In genomic region chr19:3968556-3969434, GRCh38 we compare ENCODE assay signal across 8 cellular contexts. TPM values are rescaled to one million over a fixed set of nuclear protein-coding genes. Genes with fewer than 3 reads are reported as not detected.
DNase-seq lines count a peak whose midpoint lies in the region; ATAC-seq, FAIRE-seq and TF ChIP-seq lines count a peak whose summit lies in the region.

No MANE protein-coding gene starts in this region.

- in situ Hi-C loops in SK-MEL-5 (cut with HindIII; ENCODE audit: low pct_unique_long_range_greater_than_20kb, low sequenced_read_pairs) = no loop called here

- peak overlapping the region; percentile 94 for H3K4me2 ChIP-seq in A549
- H3K4me2 ChIP-seq in GM23338 = peak overlapping the region; percentile 92; the same call in 1 of the 2 replicates
- H3K4me2 ChIP-seq in OCI-LY7 (ENCODE audit: low read length) = no peak overlapping the region; the same call in 1 of the 2 replicates

- peaks cover 9% of the 10 kb centered on the region; the same call in 1 of the 2 replicates for H3K36me3 ChIP-seq in GM23338 (ENCODE audit: insufficient read depth)
- H3K36me3 ChIP-seq in mucosa of descending colon (ENCODE audit: low read depth) = peaks cover 2% of the 10 kb centered on the region
- peaks cover 0 to 6% of the 10 kb centered on the region in 2 donors for H3K36me3 ChIP-seq in aorta (ENCODE audit: control insufficient read depth in 1 of 2, insufficient read depth in 2 of 2, low read length in 1 of 2)
- peaks cover 49% of the 10 kb centered on the region for H3K36me3 ChIP-seq in OCI-LY7 (ENCODE audit: insufficient read depth, low read length)

- peak overlapping the region; percentile 94 for H3K4me3 Mint-ChIP-seq in GM23338

- H3K9me3 ChIP-seq in A549 (no peaks in the 10 kb centered on the region), mucosa of descending colon (no peaks in the 10 kb centered on the region), aorta (ENCODE audit: control insufficient read depth, low read length) (no peaks in the 10 kb centered on the region), OCI-LY7 (ENCODE audit: low read length) (no peaks in the 10 kb centered on the region)

- FAIRE-seq in A549 (lab: Jason Lieb, UNC) = no peak

- intact Hi-C loops in mucosa of descending colon (cut with DNase I, micrococcal nuclease) = no loop called here
- intact Hi-C loops in aorta (cut with DNase I) = loop anchor here in 1 of 2 donors (2.0 kb wide), 1 partner anchor 38 kb away; the partner anchor contains the start of gene PIAS4
- intact Hi-C loops in OCI-LY7 (cut with micrococcal nuclease; ENCODE audit: unreplicated experiment) = no loop called here

- H3K4me3 ChIP-seq in A549 (peak overlapping the region; percentile 89), GM23338 (peak overlapping the region; percentile 93; the same call in 1 of the 2 replicates), epithelial cell of proximal tubule (ENCODE audit: low read depth, low read length) (peak overlapping the region; percentile 91), mucosa of descending colon (no peak overlapping the region), aorta (ENCODE audit: low read length in 2 of 2) (no peak overlapping the region), OCI-LY7 (ENCODE audit: low read depth, low read length, poor library complexity, severe bottlenecking) (no peak overlapping the region)

- H3K9me2 ChIP-seq in GM23338 (ENCODE audit: insufficient read depth) = no peaks in the 10 kb centered on the region
- H3K9me2 ChIP-seq in OCI-LY7 (ENCODE audit: insufficient read depth, low read length) = no peaks in the 10 kb centered on the region

- TF ChIP-seq CTCF in A549 (IDR thresholded peaks at IDR 0.05) (no peak), GM23338 (conservative IDR thresholded peaks at IDR 0.05; ENCODE audit: low read depth in 2 of 2) (no peak), epithelial cell of proximal tubule (conservative IDR thresholded peaks at IDR 0.05; ENCODE audit: low read depth, low read length) (no peak), mucosa of descending colon (IDR thresholded peaks at IDR 0.05) (no peak), OCI-LY7 (conservative IDR thresholded peaks at IDR 0.05; ENCODE audit: low read length) (no peak)

- CTCF ChIA-PET in A549 (lab: Yijun Ruan, JAX) = interaction anchor here (0.7 to 4.8 kb wide), 13 partner anchors 11 to 386 kb away, joined by 3 to 16 read pairs (median 3); partner anchors contain the start of gene EEF2
- CTCF ChIA-PET in OCI-LY7 (lab: Charles Lee; ENCODE audit: unreplicated experiment) = interaction anchor here (0.5 kb wide), 1 partner anchor 13 kb away, joined by 4 read pairs; no protein-coding TSS in a partner anchor

- WGBS in A549 (ENCODE audit: missing lambda C conversion rate) = 19% methylated on average over 9 of the region's 9 CpGs
- WGBS in aorta, 2 donors = 2 to 4% methylated on average over 9 of the region's 9 CpGs

- no peaks in the 10 kb centered on the region; the same call in 2 of the 3 replicates for H3K9me3 Mint-ChIP-seq in GM23338

- POLR2A ChIA-PET in A549 (lab: Yijun Ruan, JAX) (interaction anchor here (0.6 to 4.7 kb wide), 4 partner anchors 10 to 150 kb away, joined by 3 to 60 read pairs (median 4); partner anchors contain the start of gene EEF2), OCI-LY7 (lab: Charles Lee) (interaction anchor here (1.9 kb wide), 1 partner anchor 15 kb away, joined by 7 read pairs; no protein-coding TSS in a partner anchor)

- H4K20me1 ChIP-seq in GM23338 (replicated peaks; ENCODE audit: insufficient read depth) = peaks cover 33% of the 10 kb centered on the region
- H4K20me1 ChIP-seq in OCI-LY7 (ENCODE audit: insufficient read depth, low read length) = no peaks in the 10 kb centered on the region; the same call in 1 of the 2 replicates

- H3K27ac Mint-ChIP-seq in GM23338 = peak overlapping the region; percentile 96

- H3K79me2 ChIP-seq in GM23338 (replicated peaks; ENCODE audit: insufficient read depth) (peaks cover 50% of the 10 kb centered on the region), OCI-LY7 (ENCODE audit: insufficient read depth, low read depth, low read length) (peaks cover 18% of the 10 kb centered on the region; the same call in 1 of the 2 replicates)

- peak; percentile 81 to 97 for DNase-seq in A549 (ENCODE audit: low read depth in 1 of 2, low spot score in 1 of 2)
- peak; percentile 97 for DNase-seq in GM23338 (ENCODE audit: low spot score)
- peak; percentile 93 for DNase-seq in SK-MEL-5 (ENCODE audit: low read depth, low spot score)
- peak; percentile 88 for DNase-seq in epithelial cell of proximal tubule (ENCODE audit: low read depth)
- peak; percentile 73 to 83 (median 75) for DNase-seq in mucosa of descending colon
- peak; percentile 93 to 94 for DNase-seq in aorta
- no peak for DNase-seq in OCI-LY7 (ENCODE audit: low spot score)

- H3K4me1 ChIP-seq in A549 = peaks cover 23% of the 10 kb centered on the region
- H3K4me1 ChIP-seq in GM23338 (ENCODE audit: insufficient read depth) = peaks cover 15% of the 10 kb centered on the region
- H3K4me1 ChIP-seq in mucosa of descending colon (ENCODE audit: low read depth) = peaks cover 43% of the 10 kb centered on the region
- no peaks in the 10 kb centered on the region for H3K4me1 ChIP-seq in aorta (ENCODE audit: control insufficient read depth in 1 of 2, insufficient read depth in 2 of 2, low read length in 2 of 2)
- H3K4me1 ChIP-seq in OCI-LY7 (ENCODE audit: insufficient read depth, low read length, poor library complexity, severe bottlenecking) = peaks cover 21% of the 10 kb centered on the region

- peaks cover 40% of the 10 kb centered on the region for H3F3A ChIP-seq in GM23338 (replicated peaks; ENCODE audit: low read depth)

- ATAC-seq in A549 (peak; percentile 58 to 79), GM23338 (peak; percentile 53), mucosa of descending colon (peak; percentile 43), aorta (ENCODE audit: low FRiP score) (peak; percentile 92), GM18517 (IDR thresholded peaks at IDR 0.05; ENCODE audit: unreplicated experiment) (no peak)

- H3K27ac ChIP-seq in A549 (peak overlapping the region; percentile 88 to 98), GM23338 (ENCODE audit: low read depth) (peak overlapping the region; percentile 93), aorta (ENCODE audit: low read depth in 1 of 2, low read length in 2 of 2) (peak overlapping the region; percentile 92 to 94), OCI-LY7 (ENCODE audit: low read depth, low read length, poor library complexity, severe bottlenecking) (no peak overlapping the region)

- no peak for TF ChIP-seq EP300 in A549 (IDR thresholded peaks at IDR 0.05)

- H2AFZ ChIP-seq in GM23338 (no peak overlapping the region), OCI-LY7 (ENCODE audit: low read length) (no peak overlapping the region)

- BruUV-seq in OCI-LY7 (replicated peaks; lab: Mats Ljungman, UMichigan) = no TSS peak

- H3K4me1 Mint-ChIP-seq in GM23338 = peaks cover 28% of the 10 kb centered on the region

- TF ChIP-seq POLR2A in A549 (IDR thresholded peaks at IDR 0.05; ENCODE audit: low read length) = no peak

- TF ChIP-seq RAD21 in A549 (conservative IDR thresholded peaks at IDR 0.05 in 1 of 2, IDR thresholded peaks at IDR 0.05 in 1 of 2) = no peak

- H3K27me3 ChIP-seq in GM23338 (ENCODE audit: insufficient read depth) (no peaks in the 10 kb centered on the region), aorta (ENCODE audit: control insufficient read depth in 1 of 2, insufficient read depth in 2 of 2, low read length in 1 of 2) (no peaks in the 10 kb centered on the region)

- peaks cover 58% of the 10 kb centered on the region for H3K36me3 Mint-ChIP-seq in GM23338 (ENCODE audit: low read depth)

- H3K27me3 Mint-ChIP-seq in GM23338 (ENCODE audit: insufficient read depth, low read depth, poor library complexity) = peaks cover 29% of the 10 kb centered on the region

RNA-seq across cellular contexts. Expression of gene DAPK3, which starts 2.1 kb away (rescaled TPM):
- polyA plus RNA-seq in A549 (2011; rRNA removed) (30.4 and 33.0 TPM in 2 replicates), A549 (2017; fragmentation: RNase III; extraction: RNeasy Plus Mini Kit Qiagen cat#74134 plus additional on column Dnase treatment) (54.7 to 61.8 TPM (median 54.9 TPM) in 3 replicates), GM23338 (2016; fragmentation: Nextera tagmentation; extraction: Ambion mirVana) (30.7 and 32.1 TPM in 2 replicates), aorta (100 to 1,000 TPM in 1 of 2 donors, 10 to 100 TPM in 1; 78.0 to 146 TPM)
- 80.8 and 92.4 TPM in 2 replicates for polyA plus RNA-seq in A549 (2012; cell fraction: cytosol; rRNA removed)
- polyA plus RNA-seq in A549 (2012; cell fraction: nucleus; rRNA removed) = 89.4 and 104 TPM in 2 replicates
- polyA minus RNA-seq in A549 (2011; rRNA and poly(A)+ RNA removed) = 44.8 and 49.2 TPM in 2 replicates
- total RNA-seq in GM23338 (2014; rRNA removed; shearing (Covaris generic)) = 95.6 and 105 TPM in 2 replicates
- 55.6 and 62.7 TPM in 2 replicates for total RNA-seq in SK-MEL-5 (2014; rRNA removed; shearing (Covaris generic))
- 48.3 and 69.5 TPM in 2 replicates for polyA plus RNA-seq in SK-MEL-5 (2015; cell fraction: cytosol; rRNA removed)
- 56.0 and 97.2 TPM in 2 replicates for polyA plus RNA-seq in SK-MEL-5 (2015; cell fraction: nucleus; rRNA removed)
- total RNA-seq in epithelial cell of proximal tubule (112 and 124 TPM in 2 replicates), mucosa of descending colon (100 to 1,000 TPM in 1 of 3 donors, 10 to 100 TPM in 2; 51.3 to 121 (median 56.9) TPM), aorta (100 to 1,000 TPM; 118 to 197 TPM), OCI-LY7 (2022) (40.4 and 47.1 TPM in 2 replicates)
- total RNA-seq in OCI-LY7 (2014; rRNA removed; shearing (Covaris generic)) = 48.6 and 49.3 TPM in 2 replicates

RNA-seq across cellular contexts. Expression of gene EEF2, which starts 16.5 kb away (rescaled TPM):
- 526 and 680 TPM in 2 replicates for polyA plus RNA-seq in A549 (2011; rRNA removed)
- 739 and 972 TPM in 2 replicates for polyA plus RNA-seq in A549 (2012; cell fraction: cytosol; rRNA removed)
- polyA plus RNA-seq in A549 (2012; cell fraction: nucleus; rRNA removed) = 944 and 1,422 TPM in 2 replicates
- 971 to 1,113 TPM (median 999 TPM) in 3 replicates for polyA plus RNA-seq in A549 (2017; fragmentation: RNase III; extraction: RNeasy Plus Mini Kit Qiagen cat#74134 plus additional on column Dnase treatment)
- 645 and 954 TPM in 2 replicates for polyA minus RNA-seq in A549 (2011; rRNA and poly(A)+ RNA removed)
- total RNA-seq in GM23338 (2014; rRNA removed; shearing (Covaris generic)) = 2,892 and 2,987 TPM in 2 replicates
- 772 and 1,028 TPM in 2 replicates for polyA plus RNA-seq in GM23338 (2016; fragmentation: Nextera tagmentation; extraction: Ambion mirVana)
- total RNA-seq in SK-MEL-5 (2014; rRNA removed; shearing (Covaris generic)) = 1,726 and 1,742 TPM in 2 replicates
- 1,706 and 2,105 TPM in 2 replicates for polyA plus RNA-seq in SK-MEL-5 (2015; cell fraction: cytosol; rRNA removed)
- 424 and 489 TPM in 2 replicates for polyA plus RNA-seq in SK-MEL-5 (2015; cell fraction: nucleus; rRNA removed)
- total RNA-seq in epithelial cell of proximal tubule = 1,327 and 1,998 TPM in 2 replicates
- 1,000 to 10,000 TPM; 1,826 to 2,582 (median 2,012) TPM for total RNA-seq in mucosa of descending colon
- 1,000 to 10,000 TPM; 1,616 to 1,851 TPM for total RNA-seq in aorta
- 1,000 to 10,000 TPM in 1 of 2 donors, 100 to 1,000 TPM in 1; 969 to 1,197 TPM for polyA plus RNA-seq in aorta
- 1,633 and 1,634 TPM in 2 replicates for total RNA-seq in OCI-LY7 (2014; rRNA removed; shearing (Covaris generic))
- 3,507 and 3,668 TPM in 2 replicates for total RNA-seq in OCI-LY7 (2022)

RNA-seq across cellular contexts. Expression of gene NMRK2, which starts 35.9 kb away (rescaled TPM):
- polyA plus RNA-seq in A549 (2011; rRNA removed) = not detected in 2 replicates
- not detected in 2 replicates for polyA plus RNA-seq in A549 (2012; cell fraction: cytosol; rRNA removed)
- not detected in 2 replicates for polyA plus RNA-seq in A549 (2012; cell fraction: nucleus; rRNA removed)
- not detected in 3 replicates for polyA plus RNA-seq in A549 (2017; fragmentation: RNase III; extraction: RNeasy Plus Mini Kit Qiagen cat#74134 plus additional on column Dnase treatment)
- not detected in 2 replicates for polyA minus RNA-seq in A549 (2011; rRNA and poly(A)+ RNA removed)
- 55.9 and 57.3 TPM in 2 replicates for total RNA-seq in GM23338 (2014; rRNA removed; shearing (Covaris generic))
- polyA plus RNA-seq in GM23338 (2016; fragmentation: Nextera tagmentation; extraction: Ambion mirVana) = 65.3 and 69.3 TPM in 2 replicates
- 1.2 and 2.5 TPM in 2 replicates for total RNA-seq in SK-MEL-5 (2014; rRNA removed; shearing (Covaris generic))
- 1.5 and 3.2 TPM in 2 replicates for polyA plus RNA-seq in SK-MEL-5 (2015; cell fraction: cytosol; rRNA removed)
- polyA plus RNA-seq in SK-MEL-5 (2015; cell fraction: nucleus; rRNA removed) = 3.4 and 6.7 TPM in 2 replicates
- total RNA-seq in epithelial cell of proximal tubule = not detected in 2 replicates
- total RNA-seq in mucosa of descending colon = under 1 TPM in 1 of 3 donors, not detected in 2; 0.36 TPM
- 1 to 10 TPM in 1 of 2 donors, not detected in 1; 2.4 TPM for total RNA-seq in aorta
- polyA plus RNA-seq in aorta = 1 to 10 TPM in 1 of 2 donors, under 1 TPM in 1; 0.18 to 5.5 TPM
- total RNA-seq in OCI-LY7 (2014; rRNA removed; shearing (Covaris generic)) = not detected in 2 replicates
- not detected in 2 replicates for total RNA-seq in OCI-LY7 (2022)

RNA-seq across cellular contexts. Expression of gene PIAS4, which starts 38.7 kb away (rescaled TPM):
- polyA plus RNA-seq in A549 (2011; rRNA removed) (4.5 and 5.2 TPM in 2 replicates), A549 (2017; fragmentation: RNase III; extraction: RNeasy Plus Mini Kit Qiagen cat#74134 plus additional on column Dnase treatment) (10.6 to 12.8 TPM (median 11.3 TPM) in 3 replicates), GM23338 (2016; fragmentation: Nextera tagmentation; extraction: Ambion mirVana) (17.0 and 20.0 TPM in 2 replicates), aorta (10 to 100 TPM in 1 of 2 donors, 1 to 10 TPM in 1; 6.5 to 16.8 TPM)
- polyA plus RNA-seq in A549 (2012; cell fraction: cytosol; rRNA removed) = 8.6 and 11.9 TPM in 2 replicates
- polyA plus RNA-seq in A549 (2012; cell fraction: nucleus; rRNA removed) = 17.1 and 17.4 TPM in 2 replicates
- polyA minus RNA-seq in A549 (2011; rRNA and poly(A)+ RNA removed) = 8.8 and 10.8 TPM in 2 replicates
- 34.1 and 48.4 TPM in 2 replicates for total RNA-seq in GM23338 (2014; rRNA removed; shearing (Covaris generic))
- 19.1 and 20.6 TPM in 2 replicates for total RNA-seq in SK-MEL-5 (2014; rRNA removed; shearing (Covaris generic))
- 17.5 and 18.5 TPM in 2 replicates for polyA plus RNA-seq in SK-MEL-5 (2015; cell fraction: cytosol; rRNA removed)
- 12.2 and 15.6 TPM in 2 replicates for polyA plus RNA-seq in SK-MEL-5 (2015; cell fraction: nucleus; rRNA removed)
- total RNA-seq in epithelial cell of proximal tubule (26.7 and 31.5 TPM in 2 replicates), mucosa of descending colon (10 to 100 TPM; 27.4 to 44.6 (median 29.5) TPM), aorta (10 to 100 TPM; 14.9 to 20.3 TPM), OCI-LY7 (2022) (34.4 and 35.0 TPM in 2 replicates)
- total RNA-seq in OCI-LY7 (2014; rRNA removed; shearing (Covaris generic)) = 25.3 and 31.5 TPM in 2 replicates

Comparison
In these comparisons a context has a peak if more than half of its experiments do, and no peak if none do; other contexts are left out.
1. H3K4me3 ChIP-seq: peak in A549 (single experiment), GM23338 (single experiment) and epithelial cell of proximal tubule (single experiment); none in mucosa of descending colon (single experiment), aorta (0 of 2) and OCI-LY7 (single experiment).
2. RNA of gene NMRK2, which starts 35.9 kb away (total RNA-seq): 55.9 to 57.3 TPM in GM23338; 2.4 TPM in aorta, 1.2 to 2.5 TPM in SK-MEL-5, not detected in epithelial cell of proximal tubule, 0.36 TPM in mucosa of descending colon and not detected in OCI-LY7; every median in the first group is over 10 times any median in the second.